In genomic region chr9:22447607-22448305, GRCh38 we compare ENCODE assay signal across 8 cellular contexts. TPM values are rescaled to one million over a fixed set of nuclear protein-coding genes. Genes with fewer than 3 reads are reported as not detected.
DNase-seq lines count a peak whose midpoint lies in the region; ATAC-seq, FAIRE-seq and TF ChIP-seq lines count a peak whose summit lies in the region.

No MANE protein-coding gene starts in this region.

- intact Hi-C loops in Right ventricle myocardium superior (cut with DNase I) (no loop called here), left cardiac atrium (cut with DNase I) (loop anchor here (5.0 to 10.0 kb wide), 2 partner anchors 143 to 205 kb away; no protein-coding TSS in a partner anchor), CD14-positive monocyte (cut with micrococcal nuclease) (no loop called here)

- peaks cover 9% of the 10 kb centered on the region for H3K4me1 Mint-ChIP-seq in CD14-positive monocyte

- peak; percentile 25 for ATAC-seq in Right ventricle myocardium superior (ENCODE audit: poor library complexity)
- no peak for ATAC-seq in left cardiac atrium
- no peak for ATAC-seq in HG02610 (IDR thresholded peaks at IDR 0.05; ENCODE audit: unreplicated experiment)

- no peak for FAIRE-seq in urothelium cell line (lab: Jason Lieb, UNC)

- H3K27ac ChIP-seq in duodenal mucosa (ENCODE audit: low read depth, low read length), result peak overlapping the region; percentile 61

- H3K27ac Mint-ChIP-seq in CD14-positive monocyte, result no peak overlapping the region

- H3K4me3 ChIP-seq in duodenal mucosa (ENCODE audit: low read depth in 1 of 2, low read length in 2 of 2) (peak overlapping the region; percentile 70 to 73), mononuclear cell (ENCODE audit: low read length) (peak overlapping the region; percentile 3)

- H3K9me3 Mint-ChIP-seq in CD14-positive monocyte, result peaks cover 0 to 8% (median 2%) of the 10 kb centered on the region in 7 donors

- H3K36me3 ChIP-seq in duodenal mucosa (ENCODE audit: control insufficient read depth in 1 of 2, insufficient read depth in 2 of 2, low read length in 2 of 2), result no peaks in the 10 kb centered on the region

- H3K27me3 Mint-ChIP-seq in CD14-positive monocyte (ENCODE audit: low read depth in 3 of 3), result peaks cover 40 to 46% (median 46%) of the 10 kb centered on the region in 3 donors

- peak overlapping the region; percentile 20 to 62 for H3K9ac ChIP-seq in duodenal mucosa (ENCODE audit: low read depth in 1 of 2, low read length in 2 of 2)

- peaks cover 11 to 14% of the 10 kb centered on the region in 2 donors for H3K27me3 ChIP-seq in duodenal mucosa (ENCODE audit: control insufficient read depth in 1 of 2, insufficient read depth in 2 of 2, low read length in 2 of 2)
- H3K27me3 ChIP-seq in mononuclear cell (ENCODE audit: insufficient read depth, low read length), result peaks cover 79% of the 10 kb centered on the region

- H3K9me3 ChIP-seq in duodenal mucosa (ENCODE audit: control insufficient read depth in 1 of 2, low read length in 2 of 2) (no peaks in the 10 kb centered on the region), mononuclear cell (ENCODE audit: low read depth, low read length) (no peaks in the 10 kb centered on the region)

- DNase-seq in Right ventricle myocardium superior, result peak; percentile 8
- no peak for DNase-seq in left cardiac atrium
- DNase-seq in urothelium cell line (ENCODE audit: low spot score), result peak; percentile 6
- no peak for DNase-seq in NCI-H345 treated with DMSO at 0.1 percent for 48 hours (lab: John Stamatoyannopoulos, UW; ENCODE audit: unreplicated experiment)
- DNase-seq in CD14-positive monocyte (ENCODE audit: low spot score), result no peak

- H3K4me3 Mint-ChIP-seq in CD14-positive monocyte, result peak overlapping the region in 1 of 2 donors; percentile 65

- H3K4me1 ChIP-seq in duodenal mucosa (ENCODE audit: control insufficient read depth in 1 of 2, insufficient read depth in 2 of 2, low read length in 2 of 2) (peaks cover 0 to 4% of the 10 kb centered on the region in 2 donors), mononuclear cell (ENCODE audit: insufficient read depth, low read length) (peaks cover 12% of the 10 kb centered on the region)

- no peaks in the 10 kb centered on the region for H3K36me3 Mint-ChIP-seq in CD14-positive monocyte

- TF ChIP-seq CTCF in CD14-positive monocyte (IDR thresholded peaks at IDR 0.05), result no peak

RNA-seq across cellular contexts. Expression of gene DMRTA1, which starts 1.1 kb away (rescaled TPM):
- total RNA-seq in Right ventricle myocardium superior, result 0.97 TPM
- total RNA-seq in left cardiac atrium, result under 1 TPM; 0.26 to 0.74 TPM
- under 0.01 TPM for total RNA-seq in mononuclear cell
- not detected for polyA plus RNA-seq in CD14-positive monocyte

Comparison
In these comparisons a context has a peak if more than half of its experiments do, and no peak if none do; other contexts are left out.
1. DNase-seq: peak in Right ventricle myocardium superior (single experiment) and urothelium cell line (single experiment); none in left cardiac atrium (single experiment), NCI-H345 treated with DMSO at 0.1 percent for 48 hours (single experiment) and CD14-positive monocyte (single experiment).
2. intact Hi-C loops: an anchor here in left cardiac atrium (5.0 to 10.0 kb wide); none called in Right ventricle myocardium superior and CD14-positive monocyte.